Comparison of ENCODE assay signal across 11 cellular contexts in genomic region chr16:4489030-4489429, GRCh38. TPM values are rescaled to one million over a fixed set of nuclear protein-coding genes. Genes with fewer than 3 reads are reported as not detected.
DNase-seq lines count a peak whose midpoint lies in the region; ATAC-seq, FAIRE-seq and TF ChIP-seq lines count a peak whose summit lies in the region.
"Had no signal": no experiment of that assay in that cellular context is flagged by ENCODE, and none has a peak within 500 bp of the region (broad histone marks: within the 10 kb centered on the region; RNA-seq: fewer than 3 reads in every experiment).

No MANE protein-coding gene starts in this region.

- H3K27ac Mint-ChIP-seq in endothelial cell (ENCODE audit: unreplicated experiment) (peak overlapping the region; percentile 42), nephron progenitor cell (peak overlapping the region; percentile 94), Calu3 (ENCODE audit: unreplicated experiment) (no peak overlapping the region)

- H3K4me3 Mint-ChIP-seq in endothelial cell (ENCODE audit: unreplicated experiment): no peak overlapping the region
- no peak overlapping the region for H3K4me3 Mint-ChIP-seq in nephron progenitor cell
- H3K4me3 Mint-ChIP-seq in Calu3 (ENCODE audit: low read depth, unreplicated experiment): no peak overlapping the region
- H3K4me3 Mint-ChIP-seq: H9 had no signal

- no peaks in the 10 kb centered on the region for H3K9me3 Mint-ChIP-seq in endothelial cell (ENCODE audit: unreplicated experiment)
- H3K9me3 Mint-ChIP-seq in nephron progenitor cell: no peaks in the 10 kb centered on the region
- no peaks in the 10 kb centered on the region for H3K9me3 Mint-ChIP-seq in Calu3 (ENCODE audit: low read depth, unreplicated experiment)
- H3K9me3 Mint-ChIP-seq: H9 had no signal

- H3K4me3 ChIP-seq in DND-41 (ENCODE audit: low read depth in 1 of 2, low read length in 2 of 2) (no peak overlapping the region), vagina (no peak overlapping the region)

- no peaks in the 10 kb centered on the region for H3K27me3 ChIP-seq in DND-41 (ENCODE audit: insufficient read depth, low read length, poor library complexity)
- no peaks in the 10 kb centered on the region for H3K27me3 ChIP-seq in vagina

- no peak overlapping the region for H2AFZ ChIP-seq in DND-41 (ENCODE audit: low read depth, low read length)

- peaks cover 9% of the 10 kb centered on the region for H3K4me1 Mint-ChIP-seq in endothelial cell (ENCODE audit: unreplicated experiment)
- no peaks in the 10 kb centered on the region for H3K4me1 Mint-ChIP-seq in nephron progenitor cell
- H3K4me1 Mint-ChIP-seq in Calu3 (ENCODE audit: low read depth, unreplicated experiment): peaks cover 54% of the 10 kb centered on the region
- H3K4me1 Mint-ChIP-seq: H9 had no signal

- ATAC-seq in DND-41 (ENCODE audit: insufficient read depth, low read depth) (0 out of 3 replicates have a peak, but pooled peaks have one; percentile 4), GM18868 (IDR thresholded peaks at IDR 0.05; ENCODE audit: unreplicated experiment) (no peak), GM18517 (IDR thresholded peaks at IDR 0.05; ENCODE audit: unreplicated experiment) (no peak)

- H3K36me3 ChIP-seq in DND-41 (ENCODE audit: insufficient read depth, low read length): peaks cover 27% of the 10 kb centered on the region
- H3K36me3 ChIP-seq in vagina: peaks cover 0 to 4% of the 10 kb centered on the region in 2 donors

- H3K36me3 Mint-ChIP-seq in endothelial cell (ENCODE audit: low read depth, unreplicated experiment) (peaks cover 38% of the 10 kb centered on the region), nephron progenitor cell (ENCODE audit: low read depth) (no peaks in the 10 kb centered on the region), Calu3 (ENCODE audit: insufficient read depth, unreplicated experiment) (peaks cover 26% of the 10 kb centered on the region)

- peaks cover 14% of the 10 kb centered on the region; the same call in 1 of the 2 replicates for H4K20me1 ChIP-seq in DND-41 (ENCODE audit: insufficient read depth, low read length)

- peak; percentile 96 for FAIRE-seq in RCC 7860 (lab: Jason Lieb, UNC)

- H3K27ac ChIP-seq in DND-41 (ENCODE audit: low read length): peak overlapping the region; percentile 62
- no peak overlapping the region for H3K27ac ChIP-seq in vagina

- peaks cover 34% of the 10 kb centered on the region for H3K4me1 ChIP-seq in DND-41 (ENCODE audit: insufficient read depth, low read length)
- H3K4me1 ChIP-seq in vagina: peaks cover 8% of the 10 kb centered on the region

- CTCF ChIA-PET in Calu3 (lab: Charles Lee): interaction anchor here (0.6 to 1.0 kb wide), 2 partner anchors 10 to 1267 kb away, joined by 3 read pairs; no protein-coding TSS in a partner anchor

- TF ChIP-seq CTCF in DND-41 (IDR thresholded peaks at IDR 0.05; ENCODE audit: borderline replicate concordance, extremely low read depth, low read length, poor library complexity, severe bottlenecking) (no peak), endothelial cell (IDR thresholded peaks at IDR 0.05; ENCODE audit: unreplicated experiment) (no peak), nephron progenitor cell (IDR thresholded peaks at IDR 0.05) (no peak), Calu3 (IDR thresholded peaks at IDR 0.05; ENCODE audit: unreplicated experiment) (no peak), vagina (IDR thresholded peaks at IDR 0.05) (no peak)

- H3K9ac ChIP-seq in DND-41 (ENCODE audit: low read depth, low read length): peak overlapping the region; percentile 13; the same call in 1 of the 2 replicates

- BruUV-seq in Calu3 (replicated peaks; lab: Mats Ljungman, UMichigan): no TSS peak

- H3K79me2 ChIP-seq in DND-41 (ENCODE audit: insufficient read depth, low read length): peaks cover 28% of the 10 kb centered on the region

- H3K9me3 ChIP-seq in DND-41 (ENCODE audit: insufficient read depth, low read length, severe bottlenecking) (no peaks in the 10 kb centered on the region), vagina (no peaks in the 10 kb centered on the region)

- peaks cover 4% of the 10 kb centered on the region for H3K27me3 Mint-ChIP-seq in endothelial cell (ENCODE audit: unreplicated experiment)
- peaks cover 5% of the 10 kb centered on the region for H3K27me3 Mint-ChIP-seq in nephron progenitor cell (ENCODE audit: low read depth, poor library complexity)
- H3K27me3 Mint-ChIP-seq in Calu3 (ENCODE audit: unreplicated experiment): no peaks in the 10 kb centered on the region

- H3K4me2 ChIP-seq in DND-41 (ENCODE audit: insufficient read depth, low read length): peak overlapping the region; percentile 14

- no peak for TF ChIP-seq POLR2A in vagina (IDR thresholded peaks at IDR 0.05)

- intact Hi-C loops in Calu3 (cut with micrococcal nuclease; ENCODE audit: unreplicated experiment) (no loop called here), vagina (cut with DNase I) (no loop called here)

- no peak for DNase-seq in DND-41
- DNase-seq in RCC 7860 (ENCODE audit: low spot score): peak; percentile 93
- no peak for DNase-seq in endothelial cell (ENCODE audit: low spot score)
- no peak for DNase-seq in nephron progenitor cell
- DNase-seq in Calu3: no peak
- no peak for DNase-seq in vagina (ENCODE audit: extremely low spot score in 2 of 2)
- DNase-seq: activated CD4-positive, CD25-positive, alpha-beta regulatory T cell treated with anti-CD3 and anti-CD28 coated beads, Interleukin-2, amount 50 U/mL, for 72 hours; H9; NCI-H748 treated with DMSO at 0.1 percent for 48 hours had no signal

RNA-seq across cellular contexts. Expression of gene HMOX2, which starts 12.8 kb away (rescaled TPM):
- total RNA-seq in endothelial cell (ENCODE audit: unreplicated experiment): 225 TPM
- total RNA-seq in Calu3 (2022): 79.2 and 103 TPM in 2 replicates
- total RNA-seq in vagina: 52.8 TPM

RNA-seq across cellular contexts. Expression of gene NMRAL1, which starts 14.6 kb away (rescaled TPM):
- total RNA-seq in endothelial cell (ENCODE audit: unreplicated experiment) (35.3 TPM), Calu3 (2022) (101 and 118 TPM in 2 replicates), vagina (35.6 TPM)

RNA-seq across cellular contexts. Expression of gene CDIP1, which starts 49.5 kb away (rescaled TPM):
- total RNA-seq in endothelial cell (ENCODE audit: unreplicated experiment) (25.6 TPM), Calu3 (2022) (6.2 and 7.9 TPM in 2 replicates), vagina (13.3 TPM)
